Comparison of ENCODE assay signal across 29 cellular contexts in the genomic region with DNA sequence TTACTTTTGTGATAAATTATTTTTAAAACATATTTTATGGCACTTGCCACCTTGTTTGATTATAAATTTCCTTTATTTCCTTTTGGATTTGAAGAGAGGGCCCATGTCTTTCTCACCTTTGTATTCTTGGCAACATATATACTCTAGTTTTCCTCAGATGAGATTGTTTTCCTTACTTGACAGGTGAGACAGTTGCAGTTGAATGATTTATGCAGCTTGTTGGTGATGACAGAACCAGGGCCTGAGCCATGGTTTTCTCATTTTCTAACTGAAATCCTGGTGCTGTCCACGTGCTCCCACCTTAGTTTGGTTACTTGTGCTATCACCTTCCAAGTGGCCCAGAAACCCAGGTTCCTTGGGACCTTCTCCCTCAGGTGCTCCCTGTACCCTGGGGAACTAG.
"Had no signal": no experiment of that assay in that cellular context is flagged by ENCODE, and none has a peak within 500 bp of the region (broad histone marks: within the 10 kb centered on the region; RNA-seq: fewer than 3 reads in every experiment).

No MANE protein-coding gene starts in this region.

- H3K9ac ChIP-seq: KMS-11, SK-N-SH had no signal

- ATAC-seq: activated naive CD8-positive, alpha-beta T cell treated with anti-CD3 and anti-CD28 coated beads, Interleukin-2, amount 50 U/mL, for 24 hours had no signal

- DNase-seq: activated CD4-positive, alpha-beta T cell treated with anti-CD3 and anti-CD28 coated beads, Interleukin-2, amount 10 ng/mL, durations not matched to agents 24 days and 14 days; activated CD4-positive, alpha-beta T cell treated with anti-CD3 and anti-CD28 coated beads, Interleukin-2, amount 50 U/mL, for 4 hours; activated CD8-positive, alpha-beta memory T cell treated with anti-CD3 and anti-CD28 coated beads, Interleukin-2, amount 50 U/mL, for 48 hours; activated effector memory CD4-positive, alpha-beta T cell treated with Interleukin-2 at 50 U/mL for 16 hours; activated naive CD4-positive, alpha-beta T cell treated with anti-CD3 and anti-CD28 coated beads, Interleukin-2, amount 10 ng/mL, durations not matched to agents 7 days and 5 days; activated naive CD8-positive, alpha-beta T cell treated with anti-CD3 and anti-CD28 coated beads, Interleukin-2, amount 50 U/mL, for 24 hours; anterior cingulate cortex; caudate nucleus; MM.1S; MV-4-11; NCI-H1092; NCI-H1436 treated with DMSO at 0.1 percent for 48 hours; NCI-H1694 treated with DMSO at 0.1 percent for 48 hours; NCI-H2029; NCI-H345; NCI-H524 treated with DMSO at 0.1 percent for 48 hours; NCI-H748 treated with DMSO at 0.1 percent for 48 hours; NK-92 treated with Interleukin-12 subunit alpha and Interleukin-12 subunit beta, amount 100 ng/mL, for 24 hours; PC-3; Peyer's patch; RPMI8226; SHP77 treated with DMSO at 0.1 percent for 48 hours; SK-N-SH had no signal

- H3K27me3 ChIP-seq: Peyer's patch, SJSA1 had no signal

- H3K27ac Mint-ChIP-seq: activated CD4-positive, alpha-beta T cell treated with anti-CD3 and anti-CD28 coated beads, Interleukin-2, amount 10 ng/mL, durations not matched to agents 24 days and 14 days; activated naive CD8-positive, alpha-beta T cell treated with anti-CD3 and anti-CD28 coated beads, Interleukin-2, amount 50 U/mL, for 24 hours; brain; T-helper 1 cell treated with Interleukin-12 subunit alpha and Interleukin-12 subunit beta and Interleukin-4 antibody, amounts not matched to agents 30 μg/mL and 1 μg/mL, for 36 hours; T-helper 2 cell treated with Interferon-gamma antibody and Interleukin-4, amounts not matched to agents 5 μg/mL and 100 μg/mL, for 36 hours had no signal

- H3K4me3 ChIP-seq: Peyer's patch, SJSA1 had no signal

- H3K36me3 ChIP-seq: Peyer's patch, SJSA1 had no signal

- H3K27me3 Mint-ChIP-seq: activated CD4-positive, alpha-beta T cell treated with anti-CD3 and anti-CD28 coated beads, Interleukin-2, amount 10 ng/mL, durations not matched to agents 24 days and 14 days; activated naive CD4-positive, alpha-beta T cell treated with anti-CD3 and anti-CD28 coated beads, Interleukin-2, amount 10 ng/mL, durations not matched to agents 7 days and 5 days; activated naive CD8-positive, alpha-beta T cell; activated naive CD8-positive, alpha-beta T cell treated with anti-CD3 and anti-CD28 coated beads, Interleukin-2, amount 50 U/mL, for 24 hours; brain had no signal

- H3K27ac ChIP-seq: KMS-11, Peyer's patch, SJSA1 had no signal

- H3K4me2 ChIP-seq: KMS-11, SK-N-SH had no signal

- H3K4me3 Mint-ChIP-seq: activated CD4-positive, alpha-beta T cell treated with anti-CD3 and anti-CD28 coated beads, Interleukin-2, amount 10 ng/mL, durations not matched to agents 24 days and 14 days; activated naive CD4-positive, alpha-beta T cell treated with anti-CD3 and anti-CD28 coated beads, Interleukin-2, amount 10 ng/mL, durations not matched to agents 7 days and 5 days; activated naive CD8-positive, alpha-beta T cell; activated naive CD8-positive, alpha-beta T cell treated with anti-CD3 and anti-CD28 coated beads, Interleukin-2, amount 50 U/mL, for 24 hours; brain; T-helper 1 cell treated with Interleukin-12 subunit alpha and Interleukin-12 subunit beta and Interleukin-4 antibody, amounts not matched to agents 30 μg/mL and 1 μg/mL, for 36 hours; T-helper 2 cell treated with Interferon-gamma antibody and Interleukin-4, amounts not matched to agents 5 μg/mL and 100 μg/mL, for 36 hours had no signal

- H3K9me3 ChIP-seq: Peyer's patch, SJSA1, SK-N-SH had no signal
